Comparison of ENCODE assay signal across 11 cellular contexts in genomic region chr15:28955686-28956421, GRCh38.
A peak's percentile ranks its signal among the peaks of the same experiment; 100 is the strongest.
DNase-seq lines count a peak whose midpoint lies in the region; ATAC-seq lines count a peak whose summit lies in the region.
"Had no signal": no experiment of that assay in that cellular context is flagged by ENCODE, and none has a peak within 500 bp of the region (broad histone marks: within the 10 kb centered on the region; RNA-seq: fewer than 3 reads in every experiment).

No MANE protein-coding gene starts in this region.

- peaks cover 34% of the 10 kb centered on the region for H3K4me1 Mint-ChIP-seq in stimulated activated effector memory CD8-positive, alpha-beta T cell treated with anti-CD3 and anti-CD28 coated beads, Interleukin-12 subunit alpha, Interleukin-12 subunit beta, amount 100 ng/mL, for 72 hours

- no peaks in the 10 kb centered on the region for H3K36me3 Mint-ChIP-seq in stimulated activated effector memory CD8-positive, alpha-beta T cell treated with anti-CD3 and anti-CD28 coated beads, Interleukin-12 subunit alpha, Interleukin-12 subunit beta, amount 100 ng/mL, for 72 hours
- H3K36me3 Mint-ChIP-seq: activated CD4-positive, alpha-beta memory T cell treated with anti-CD3 and anti-CD28 coated beads for 36 hours had no signal

- no peak for ATAC-seq in left cardiac atrium
- ATAC-seq in stimulated activated effector memory CD8-positive, alpha-beta T cell treated with anti-CD3 and anti-CD28 coated beads, Interleukin-12 subunit alpha, Interleukin-12 subunit beta, amount 100 ng/mL, for 72 hours = peak; percentile 30
- no peak for ATAC-seq in HG03097 (IDR thresholded peaks at IDR 0.05; ENCODE audit: low FRiP score, unreplicated experiment)
- ATAC-seq: heart left ventricle had no signal

- intact Hi-C loops in cardiac septum (cut with DNase I) = no loop called here
- intact Hi-C loops in left cardiac atrium (cut with DNase I) = no loop called here

- no peak overlapping the region for H3K4me3 Mint-ChIP-seq in stimulated activated effector memory CD8-positive, alpha-beta T cell treated with anti-CD3 and anti-CD28 coated beads, Interleukin-12 subunit alpha, Interleukin-12 subunit beta, amount 100 ng/mL, for 72 hours
- H3K4me3 Mint-ChIP-seq: activated CD4-positive, alpha-beta memory T cell treated with anti-CD3 and anti-CD28 coated beads for 36 hours had no signal

- no peaks in the 10 kb centered on the region for H3K9me3 Mint-ChIP-seq in stimulated activated effector memory CD8-positive, alpha-beta T cell treated with anti-CD3 and anti-CD28 coated beads, Interleukin-12 subunit alpha, Interleukin-12 subunit beta, amount 100 ng/mL, for 72 hours
- H3K9me3 Mint-ChIP-seq: activated CD4-positive, alpha-beta memory T cell treated with anti-CD3 and anti-CD28 coated beads for 36 hours had no signal

- H3K27ac Mint-ChIP-seq in stimulated activated effector memory CD8-positive, alpha-beta T cell treated with anti-CD3 and anti-CD28 coated beads, Interleukin-12 subunit alpha, Interleukin-12 subunit beta, amount 100 ng/mL, for 72 hours = no peak overlapping the region
- H3K27ac Mint-ChIP-seq: activated CD4-positive, alpha-beta memory T cell treated with anti-CD3 and anti-CD28 coated beads for 36 hours had no signal

- peak; percentile 36 for DNase-seq in cardiac septum (ENCODE audit: low spot score)
- no peak for DNase-seq in left cardiac atrium
- DNase-seq in SW480 (ENCODE audit: low spot score) = peak; percentile 25
- peak; percentile 38 for DNase-seq in fibroblast of peridontal ligament (ENCODE audit: extremely low read depth)
- peak in 1 of 2 donors; percentile 47 for DNase-seq in stimulated activated effector memory CD8-positive, alpha-beta T cell treated with anti-CD3 and anti-CD28 coated beads, Interleukin-12 subunit alpha, Interleukin-12 subunit beta, amount 100 ng/mL, for 72 hours (ENCODE audit: low spot score in 2 of 2)
- DNase-seq in D341Med (ENCODE audit: low spot score) = no peak
- DNase-seq in NCI-H524 treated with DMSO at 0.1 percent for 48 hours (lab: John Stamatoyannopoulos, UW) = no peak
- DNase-seq: heart left ventricle, NCI-H1436 treated with DMSO at 0.1 percent for 48 hours had no signal

Comparison
In these comparisons a context has a peak if more than half of its experiments do, and no peak if none do; other contexts are left out.
1. DNase-seq: peak in cardiac septum (single experiment), SW480 (single experiment) and fibroblast of peridontal ligament (single experiment); none in left cardiac atrium (single experiment), D341Med (single experiment) and NCI-H524 treated with DMSO at 0.1 percent for 48 hours (single experiment).